ENCODE assay signal across 20 cellular contexts in the genomic region with DNA sequence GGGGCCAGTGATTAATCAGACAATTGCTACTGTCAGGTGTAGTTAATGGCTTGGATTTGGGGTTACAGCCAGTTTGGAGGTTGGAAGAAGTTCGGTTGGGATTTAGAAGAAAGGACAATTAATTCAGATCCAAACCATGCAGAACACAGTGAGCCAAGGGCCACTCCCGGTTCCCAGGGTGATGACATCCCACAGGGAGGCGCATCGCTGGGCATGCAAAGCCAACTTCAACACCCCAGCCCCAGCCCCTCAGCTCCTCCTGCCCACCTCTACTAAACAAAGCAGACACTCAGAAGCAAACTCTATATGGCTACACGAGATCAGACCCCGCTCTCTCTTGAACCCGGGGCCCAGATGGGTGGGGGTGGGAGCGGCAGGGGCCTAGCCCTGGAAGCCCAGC. TPM values are rescaled to one million over a fixed set of nuclear protein-coding genes. Genes with fewer than 3 reads are reported as not detected.
"Had no signal": no experiment of that assay in that cellular context is flagged by ENCODE, and none has a peak within 500 bp of the region (broad histone marks: within the 10 kb centered on the region; RNA-seq: fewer than 3 reads in every experiment).

No MANE protein-coding gene starts in this region.

- ATAC-seq: activated CD8-positive, alpha-beta T cell treated with anti-CD3 and anti-CD28 coated beads for 36 hours; activated T-cell treated with anti-CD3 and anti-CD28 coated beads, Interleukin-2, amount 50 U/mL, for 72 hours; T-cell had no signal

- H3K27ac ChIP-seq: adrenal gland, breast epithelium, SK-N-MC, VCaP had no signal

- H3K36me3 ChIP-seq: adrenal gland, breast epithelium, MG63 had no signal

- H3K9me3 ChIP-seq: adrenal gland, breast epithelium, MG63 had no signal

- H3K4me3 ChIP-seq: adrenal gland, breast epithelium, MG63, SK-N-MC had no signal

- H3K4me1 ChIP-seq: breast epithelium had no signal

- DNase-seq: activated CD4-positive, CD25-positive, alpha-beta regulatory T cell; activated CD8-positive, alpha-beta memory T cell treated with anti-CD3 and anti-CD28 coated beads, Interleukin-2, amount 50 U/mL, for 4 hours; activated CD8-positive, alpha-beta T cell treated with anti-CD3 and anti-CD28 coated beads for 36 hours; activated gamma-delta T cell treated with Interleukin-2 at 50 U/mL for 16 hours; activated naive CD4-positive, alpha-beta T cell treated with anti-CD3 and anti-CD28 coated beads, Interleukin-2, amount 50 U/mL, for 16 hours; activated naive CD8-positive, alpha-beta T cell treated with anti-CD3 and anti-CD28 coated beads, Interleukin-2, amount 10 ng/mL, durations not matched to agents 7 days and 5 days; activated T-cell treated with anti-CD3 and anti-CD28 coated beads, Interleukin-2, amount 50 U/mL, for 72 hours; adrenal gland; MG63; MV-4-11; NCI-H1092 treated with DMSO at 0.1 percent for 48 hours; NCI-H1417 treated with DMSO at 0.1 percent for 48 hours; NCI-H1694 treated with DMSO at 0.1 percent for 48 hours; NCI-H2029 treated with DMSO at 0.1 percent for 48 hours; NCI-H510A treated with DMSO at 0.1 percent for 48 hours; NCI-H69; T-cell had no signal

- H3K27me3 ChIP-seq: adrenal gland, breast epithelium, MG63 had no signal

RNA-seq across cellular contexts. Expression of gene MB, which starts 10.2 kb away (rescaled TPM):
- total RNA-seq: activated CD8-positive, alpha-beta T cell treated with anti-CD3 and anti-CD28 coated beads for 36 hours; activated naive CD8-positive, alpha-beta T cell treated with anti-CD3 and anti-CD28 coated beads, Interleukin-2, amount 10 ng/mL, durations not matched to agents 7 days and 5 days; T-cell had no signal
